8 cellular contexts compared by ENCODE assay signal in the genomic region with DNA sequence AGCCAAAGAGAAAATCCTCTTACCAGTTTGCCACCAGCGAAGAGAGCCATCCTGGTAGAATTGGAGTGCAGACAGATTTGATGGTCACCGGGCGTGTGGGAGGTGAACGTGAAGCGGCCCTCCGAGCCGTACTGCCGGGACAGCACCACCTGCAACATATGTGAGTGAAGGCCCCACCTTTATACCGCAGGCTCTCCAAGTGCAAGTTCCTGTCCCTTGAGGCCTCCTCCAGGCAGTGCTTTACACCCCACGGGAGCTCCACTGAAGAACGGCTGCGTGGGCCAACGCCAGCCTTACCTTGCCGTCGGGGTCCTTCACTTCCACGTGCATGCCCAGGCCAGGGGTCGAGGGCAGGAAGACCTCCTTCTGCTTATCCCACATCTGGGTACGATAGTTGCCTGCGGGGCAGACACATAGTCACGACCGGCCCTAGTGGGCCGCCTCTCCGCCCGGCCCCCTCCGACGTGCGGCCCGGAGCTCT. TPM values are rescaled to one million over a fixed set of nuclear protein-coding genes. Genes with fewer than 3 reads are reported as not detected.
A peak's percentile ranks its signal among the peaks of the same experiment; 100 is the strongest.
DNase-seq lines count a peak whose midpoint lies in the region; ATAC-seq and TF ChIP-seq lines count a peak whose summit lies in the region.

No MANE protein-coding gene starts in this region.

- H3K27me3 ChIP-seq in endocrine pancreas (ENCODE audit: control insufficient read depth, insufficient read depth, low read length): no peaks in the 10 kb centered on the region

- DNase-seq in DMS79 (lab: John Stamatoyannopoulos, UW) (peak; percentile 38), myocyte (ENCODE audit: low read depth) (peak; percentile 29), type B pancreatic cell (ENCODE audit: extremely low spot score, unreplicated experiment) (no peak), putamen (ENCODE audit: low spot score) (no peak)
- peak; percentile 68 for DNase-seq in activated CD4-positive, alpha-beta T cell treated with anti-CD3 and anti-CD28 coated beads, Interleukin-2, amount 10 ng/mL, durations not matched to agents 7 days and 5 days

- H3K36me3 ChIP-seq in endocrine pancreas (ENCODE audit: control insufficient read depth, insufficient read depth, low read length): peaks cover 5% of the 10 kb centered on the region

- peak; percentile 33 for ATAC-seq in GM21367 (IDR thresholded peaks at IDR 0.05; ENCODE audit: unreplicated experiment)
- peak; percentile 7 for ATAC-seq in HG03571 (IDR thresholded peaks at IDR 0.05; ENCODE audit: unreplicated experiment)

- TF ChIP-seq CTCF in type B pancreatic cell (conservative IDR thresholded peaks at IDR 0.05): no peak

- H3K9me3 Mint-ChIP-seq in activated CD4-positive, alpha-beta T cell treated with anti-CD3 and anti-CD28 coated beads, Interleukin-2, amount 10 ng/mL, durations not matched to agents 7 days and 5 days: no peaks in the 10 kb centered on the region
- no peaks in the 10 kb centered on the region for H3K9me3 Mint-ChIP-seq in type B pancreatic cell

- H3K27me3 Mint-ChIP-seq in activated CD4-positive, alpha-beta T cell treated with anti-CD3 and anti-CD28 coated beads, Interleukin-2, amount 10 ng/mL, durations not matched to agents 7 days and 5 days: peaks cover 6% of the 10 kb centered on the region
- H3K27me3 Mint-ChIP-seq in type B pancreatic cell: peaks cover 9% of the 10 kb centered on the region

- H3K27ac Mint-ChIP-seq in activated CD4-positive, alpha-beta T cell treated with anti-CD3 and anti-CD28 coated beads, Interleukin-2, amount 10 ng/mL, durations not matched to agents 7 days and 5 days: peak overlapping the region; percentile 97
- peak overlapping the region; percentile 98 for H3K27ac Mint-ChIP-seq in type B pancreatic cell

- CTCF ChIA-PET in activated CD4-positive, alpha-beta T cell treated with anti-CD3 and anti-CD28 coated beads, Interleukin-2, amount 10 ng/mL, durations not matched to agents 7 days and 5 days (lab: Charles Lee): interaction anchor here (0.7 to 3.1 kb wide), 10 partner anchors 9 to 555 kb away, joined by 3 to 9 read pairs (median 4); no protein-coding TSS in a partner anchor

- H3K4me3 ChIP-seq in endocrine pancreas (ENCODE audit: control insufficient read depth, insufficient read depth, low read length): peak overlapping the region; percentile 72

- no peaks in the 10 kb centered on the region for H3K9me3 ChIP-seq in endocrine pancreas (ENCODE audit: control insufficient read depth, low read length)

- H3K9ac ChIP-seq in endocrine pancreas (ENCODE audit: control insufficient read depth, insufficient read depth, low read length): peak overlapping the region; percentile 75

- H3K36me3 Mint-ChIP-seq in activated CD4-positive, alpha-beta T cell treated with anti-CD3 and anti-CD28 coated beads, Interleukin-2, amount 10 ng/mL, durations not matched to agents 7 days and 5 days (ENCODE audit: low read depth): peaks cover 35% of the 10 kb centered on the region
- H3K36me3 Mint-ChIP-seq in type B pancreatic cell: peaks cover 13% of the 10 kb centered on the region

- peaks cover 35% of the 10 kb centered on the region for H3K4me1 Mint-ChIP-seq in activated CD4-positive, alpha-beta T cell treated with anti-CD3 and anti-CD28 coated beads, Interleukin-2, amount 10 ng/mL, durations not matched to agents 7 days and 5 days
- peaks cover 17% of the 10 kb centered on the region for H3K4me1 Mint-ChIP-seq in type B pancreatic cell (ENCODE audit: unreplicated experiment)

- H3K4me1 ChIP-seq in endocrine pancreas (ENCODE audit: control insufficient read depth, insufficient read depth, low read length): no peaks in the 10 kb centered on the region

- POLR2A ChIA-PET in activated CD4-positive, alpha-beta T cell treated with anti-CD3 and anti-CD28 coated beads, Interleukin-2, amount 10 ng/mL, durations not matched to agents 7 days and 5 days (lab: Charles Lee): interaction anchor here (0.5 to 1.1 kb wide), 3 partner anchors 16 to 222 kb away, joined by 3 to 5 read pairs (median 3); a partner anchor contains a TSS

- peak overlapping the region; percentile 93 for H3K4me3 Mint-ChIP-seq in activated CD4-positive, alpha-beta T cell treated with anti-CD3 and anti-CD28 coated beads, Interleukin-2, amount 10 ng/mL, durations not matched to agents 7 days and 5 days
- H3K4me3 Mint-ChIP-seq in type B pancreatic cell: peak overlapping the region; percentile 92

RNA-seq across cellular contexts. Expression of a gene that starts 0.6 kb away (rescaled TPM):
- total RNA-seq in activated CD4-positive, alpha-beta T cell treated with anti-CD3 and anti-CD28 coated beads, Interleukin-2, amount 10 ng/mL, durations not matched to agents 7 days and 5 days: 10 to 100 TPM; 78.1 to 78.3 TPM
- 338 and 363 TPM in 2 replicates for total RNA-seq in myocyte
- 123 TPM for polyA plus RNA-seq in myocyte (2012)
- 92.8 and 97.1 TPM in 2 replicates for total RNA-seq in type B pancreatic cell (ENCODE audit: low replicate concordance)

RNA-seq across cellular contexts. Expression of a gene that starts 7.8 kb away (rescaled TPM):
- 10 to 100 TPM; 83.6 to 84.9 TPM for total RNA-seq in activated CD4-positive, alpha-beta T cell treated with anti-CD3 and anti-CD28 coated beads, Interleukin-2, amount 10 ng/mL, durations not matched to agents 7 days and 5 days
- total RNA-seq in myocyte (118 and 123 TPM in 2 replicates), type B pancreatic cell (ENCODE audit: low replicate concordance) (86.5 and 100 TPM in 2 replicates)
- polyA plus RNA-seq in myocyte (2012): 85.8 TPM

RNA-seq across cellular contexts. Expression of a gene that starts 25.0 kb away (rescaled TPM):
- total RNA-seq in activated CD4-positive, alpha-beta T cell treated with anti-CD3 and anti-CD28 coated beads, Interleukin-2, amount 10 ng/mL, durations not matched to agents 7 days and 5 days: 100 to 1,000 TPM; 114 to 121 TPM
- total RNA-seq in myocyte: 172 and 183 TPM in 2 replicates
- 86.7 TPM for polyA plus RNA-seq in myocyte (2012)
- 92.8 and 122 TPM in 2 replicates for total RNA-seq in type B pancreatic cell (ENCODE audit: low replicate concordance)

RNA-seq across cellular contexts. Expression of a gene that starts 40.3 kb away (rescaled TPM):
- total RNA-seq in activated CD4-positive, alpha-beta T cell treated with anti-CD3 and anti-CD28 coated beads, Interleukin-2, amount 10 ng/mL, durations not matched to agents 7 days and 5 days: not detected
- total RNA-seq in myocyte: not detected in 2 replicates
- 0.01 TPM for polyA plus RNA-seq in myocyte (2012)
- total RNA-seq in type B pancreatic cell (ENCODE audit: low replicate concordance): 8.8 and 11.0 TPM in 2 replicates

Comparison
In these comparisons a context has a peak if more than half of its experiments do, and no peak if none do; other contexts are left out.
1. DNase-seq: peak in DMS79 (single experiment), activated CD4-positive, alpha-beta T cell treated with anti-CD3 and anti-CD28 coated beads, Interleukin-2, amount 10 ng/mL, durations not matched to agents 7 days and 5 days (single experiment) and myocyte (single experiment); none in type B pancreatic cell (single experiment) and putamen (single experiment).